In the genomic region with DNA sequence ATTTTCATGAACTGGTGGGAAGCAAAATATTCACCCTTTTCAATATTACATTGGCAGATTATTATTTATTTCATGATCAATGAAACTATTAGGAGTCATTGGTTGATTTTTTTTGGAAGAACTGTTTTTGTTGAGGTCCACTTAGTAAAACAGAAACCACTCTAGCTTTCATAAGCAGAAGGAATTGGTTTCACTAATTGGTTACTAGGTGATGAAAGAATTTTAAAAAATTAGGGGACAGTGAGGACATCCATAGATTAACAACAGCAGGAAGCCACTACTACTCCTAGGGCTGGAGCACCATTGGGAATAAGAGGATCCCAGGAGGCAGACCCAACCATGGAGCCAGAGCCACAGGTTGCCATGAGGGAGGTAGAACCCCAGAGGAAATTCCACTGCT, we compare ENCODE assay signal across 26 cellular contexts.
"Had no signal": no experiment of that assay in that cellular context is flagged by ENCODE, and none has a peak within 500 bp of the region (broad histone marks: within the 10 kb centered on the region; RNA-seq: fewer than 3 reads in every experiment).

No MANE protein-coding gene starts in this region.

- DNase-seq: activated CD4-positive, alpha-beta memory T cell treated with anti-CD3 and anti-CD28 coated beads, Interleukin-2, amount 10 ng/mL, durations not matched to agents 7 days and 5 days; activated CD4-positive, alpha-beta T cell treated with anti-CD3 and anti-CD28 coated beads for 36 hours; activated CD4-positive, alpha-beta T cell treated with anti-CD3 and anti-CD28 coated beads, Interleukin-2, amount 50 U/mL, for 1 hour; activated gamma-delta T cell; activated naive CD4-positive, alpha-beta T cell treated with anti-CD3 and anti-CD28 coated beads for 36 hours; activated T-cell treated with anti-CD3 and anti-CD28 coated beads for 4 hours; activated T-cell treated with anti-CD3 and anti-CD28 coated beads, Interleukin-2, amount 50 U/mL, for 48 hours; amygdala; NCI-H1105 treated with DMSO at 0.1 percent for 48 hours; NCI-H1436 treated with DMSO at 0.1 percent for 48 hours; NCI-H187; NCI-H2081 treated with DMSO at 0.1 percent for 48 hours; NCI-H446 treated with DMSO at 0.1 percent for 48 hours; NCI-H526; NCI-H774; OCI-M1; Right ventricle myocardium superior; SJCRH30; SK-N-SH; T-helper 1 cell; WERI-Rb-1 had no signal

- H3K9me3 Mint-ChIP-seq: activated CD4-positive, alpha-beta memory T cell treated with anti-CD3 and anti-CD28 coated beads, Interleukin-2, amount 10 ng/mL, durations not matched to agents 7 days and 5 days; activated T-helper 17 cell treated with anti-CD3 and anti-CD28 coated beads, Interleukin-2, amount 50 U/mL, for 72 hours had no signal

- ATAC-seq: activated CD4-positive, alpha-beta T cell treated with anti-CD3 and anti-CD28 coated beads for 36 hours; activated T-helper 17 cell treated with anti-CD3 and anti-CD28 coated beads, Interleukin-2, amount 50 U/mL, for 72 hours; Panc1 had no signal

- H3K36me3 Mint-ChIP-seq: activated naive CD8-positive, alpha-beta T cell; brain had no signal

- H3K4me1 Mint-ChIP-seq: activated CD4-positive, alpha-beta memory T cell treated with anti-CD3 and anti-CD28 coated beads, Interleukin-2, amount 10 ng/mL, durations not matched to agents 7 days and 5 days; activated CD4-positive, alpha-beta T cell treated with anti-CD3 and anti-CD28 coated beads for 36 hours; activated T-helper 17 cell treated with anti-CD3 and anti-CD28 coated beads, Interleukin-2, amount 50 U/mL, for 72 hours; brain; central memory CD8-positive, alpha-beta T cell had no signal

- H3K27me3 Mint-ChIP-seq: activated CD4-positive, alpha-beta memory T cell treated with anti-CD3 and anti-CD28 coated beads, Interleukin-2, amount 10 ng/mL, durations not matched to agents 7 days and 5 days; activated CD4-positive, alpha-beta T cell treated with anti-CD3 and anti-CD28 coated beads for 36 hours; activated naive CD8-positive, alpha-beta T cell; activated T-helper 17 cell treated with anti-CD3 and anti-CD28 coated beads, Interleukin-2, amount 50 U/mL, for 72 hours; central memory CD8-positive, alpha-beta T cell had no signal

- H3K4me3 Mint-ChIP-seq: activated CD4-positive, alpha-beta memory T cell treated with anti-CD3 and anti-CD28 coated beads, Interleukin-2, amount 10 ng/mL, durations not matched to agents 7 days and 5 days; activated CD4-positive, alpha-beta T cell treated with anti-CD3 and anti-CD28 coated beads for 36 hours; activated naive CD4-positive, alpha-beta T cell treated with anti-CD3 and anti-CD28 coated beads for 36 hours; activated naive CD8-positive, alpha-beta T cell; activated T-helper 17 cell treated with anti-CD3 and anti-CD28 coated beads, Interleukin-2, amount 50 U/mL, for 72 hours; brain; central memory CD8-positive, alpha-beta T cell had no signal

- H3K27ac Mint-ChIP-seq: activated CD4-positive, alpha-beta memory T cell treated with anti-CD3 and anti-CD28 coated beads, Interleukin-2, amount 10 ng/mL, durations not matched to agents 7 days and 5 days; activated CD4-positive, alpha-beta T cell treated with anti-CD3 and anti-CD28 coated beads for 36 hours; activated naive CD4-positive, alpha-beta T cell treated with anti-CD3 and anti-CD28 coated beads for 36 hours; activated naive CD8-positive, alpha-beta T cell; activated T-helper 17 cell treated with anti-CD3 and anti-CD28 coated beads, Interleukin-2, amount 50 U/mL, for 72 hours; brain had no signal
